In genomic region chr1:205477759-205478247, GRCh38 we compare ENCODE assay signal across 12 cellular contexts. TPM values are rescaled to one million over a fixed set of nuclear protein-coding genes. Genes with fewer than 3 reads are reported as not detected.
DNase-seq lines count a peak whose midpoint lies in the region; ATAC-seq and TF ChIP-seq lines count a peak whose summit lies in the region.
"Had no signal": no experiment of that assay in that cellular context is flagged by ENCODE, and none has a peak within 500 bp of the region (broad histone marks: within the 10 kb centered on the region; RNA-seq: fewer than 3 reads in every experiment).

No MANE protein-coding gene starts in this region.

- H3K9me3 Mint-ChIP-seq in Caco-2 (ENCODE audit: unreplicated experiment), result peaks cover 9% of the 10 kb centered on the region

- H3K4me1 ChIP-seq in thoracic aorta (ENCODE audit: control insufficient read depth in 1 of 2, low read depth in 2 of 2) (peaks cover 3 to 10% of the 10 kb centered on the region in 2 donors), Caco-2 (no peaks in the 10 kb centered on the region)
- H3K4me1 ChIP-seq: parathyroid adenoma had no signal

- H3K36me3 ChIP-seq in thoracic aorta (no peaks in the 10 kb centered on the region), Caco-2 (ENCODE audit: control insufficient read depth, insufficient read depth, low read length) (no peaks in the 10 kb centered on the region)

- DNase-seq in DMS153 (lab: John Stamatoyannopoulos, UW), result peak; percentile 66
- no peak for DNase-seq in DMS153 treated with DMSO at 0.1 percent for 48 hours (lab: John Stamatoyannopoulos, UW; ENCODE audit: unreplicated experiment)
- DNase-seq in RPMI8226, result peak; percentile 82
- peak; percentile 68 for DNase-seq in fibroblast of peridontal ligament (ENCODE audit: extremely low read depth)
- DNase-seq in thoracic aorta (ENCODE audit: low spot score), result no peak
- no peak for DNase-seq in activated CD4-positive, CD25-positive, alpha-beta regulatory T cell (lab: John Stamatoyannopoulos, UW)
- no peak for DNase-seq in NCI-H510A (lab: John Stamatoyannopoulos, UW)
- DNase-seq in Caco-2, result no peak
- DNase-seq: 8988T; activated CD4-positive, alpha-beta T cell treated with anti-CD3 and anti-CD28 coated beads for 36 hours had no signal

- H3K27me3 ChIP-seq in thoracic aorta (replicated peaks; ENCODE audit: insufficient read depth) (peaks cover 3% of the 10 kb centered on the region), Caco-2 (replicated peaks; ENCODE audit: control insufficient read depth, insufficient read depth, low read length) (0 out of 2 replicates have a peak, but pooled peaks cover 1% of the 10 kb centered on the region)

- no peaks in the 10 kb centered on the region for H3K4me1 Mint-ChIP-seq in Caco-2 (ENCODE audit: low read depth, unreplicated experiment)

- H3K4me3 ChIP-seq in thoracic aorta (no peak overlapping the region), Caco-2 (ENCODE audit: low read depth, low read length) (no peak overlapping the region)

- no peak overlapping the region for H3K27ac Mint-ChIP-seq in Caco-2 (ENCODE audit: unreplicated experiment)
- H3K27ac Mint-ChIP-seq: activated CD4-positive, alpha-beta T cell treated with anti-CD3 and anti-CD28 coated beads for 36 hours; stimulated activated naive CD8-positive, alpha-beta T cell treated with anti-CD3 and anti-CD28 coated beads, Interleukin-15, Interleukin-2, amounts not matched to agents 100 ng/mL and 50 ng/mL, for 24 hours had no signal

- intact Hi-C loops in Caco-2 (cut with micrococcal nuclease; ENCODE audit: unreplicated experiment), result no loop called here

- no peaks in the 10 kb centered on the region for H3K36me3 Mint-ChIP-seq in Caco-2 (ENCODE audit: insufficient read depth, unreplicated experiment)

- no TSS peak for BruUV-seq in Caco-2 (replicated peaks; lab: Mats Ljungman, UMichigan)

- TF ChIP-seq CTCF in thoracic aorta (IDR thresholded peaks at IDR 0.05) (no peak), Caco-2 (IDR thresholded peaks at IDR 0.05; ENCODE audit: insufficient read depth in 1 of 2, low read depth in 1 of 2, low read length in 1 of 2, severe bottlenecking in 1 of 2, unreplicated experiment in 1 of 2) (no peak)

- H3K4me3 Mint-ChIP-seq in Caco-2 (ENCODE audit: unreplicated experiment), result no peak overlapping the region
- H3K4me3 Mint-ChIP-seq: activated CD4-positive, alpha-beta T cell treated with anti-CD3 and anti-CD28 coated beads for 36 hours; stimulated activated naive CD8-positive, alpha-beta T cell treated with anti-CD3 and anti-CD28 coated beads, Interleukin-15, Interleukin-2, amounts not matched to agents 100 ng/mL and 50 ng/mL, for 24 hours had no signal

- H3K9me3 ChIP-seq in thoracic aorta (no peaks in the 10 kb centered on the region), Caco-2 (peaks cover 17% of the 10 kb centered on the region)

- no peak overlapping the region for H3K27ac ChIP-seq in thoracic aorta
- H3K27ac ChIP-seq: parathyroid adenoma had no signal

- CTCF ChIA-PET in Caco-2 (lab: Charles Lee), result no interaction called here

- POLR2A ChIA-PET in Caco-2 (lab: Charles Lee), result no interaction called here

- peak; percentile 59 for ATAC-seq in thoracic aorta (ENCODE audit: insufficient number of reproducible peaks, low FRiP score, low read depth)
- ATAC-seq: activated CD4-positive, alpha-beta T cell treated with anti-CD3 and anti-CD28 coated beads for 36 hours had no signal

- H3K27me3 Mint-ChIP-seq in Caco-2 (ENCODE audit: insufficient read depth, unreplicated experiment), result peaks cover 8% of the 10 kb centered on the region

RNA-seq across cellular contexts. Expression of gene BLACAT1, which starts 22.0 kb away (rescaled TPM):
- not detected for total RNA-seq in thoracic aorta
- 0.21 and 0.34 TPM in 2 replicates for total RNA-seq in Caco-2 (2022)

RNA-seq across cellular contexts. Expression of gene CDK18, which starts 26.7 kb away (rescaled TPM):
- total RNA-seq in thoracic aorta (10 to 100 TPM; 18.6 to 35.2 TPM), Caco-2 (2022) (17.0 and 18.5 TPM in 2 replicates)

RNA-seq across cellular contexts. Expression of gene LEMD1, which starts 55.9 kb away (rescaled TPM):
- total RNA-seq in thoracic aorta, result not detected
- total RNA-seq in Caco-2 (2022), result not detected in 2 replicates

Comparison
In these comparisons a context has a peak if more than half of its experiments do, and no peak if none do; other contexts are left out.
1. DNase-seq: peak in DMS153 (single experiment), RPMI8226 (single experiment) and fibroblast of peridontal ligament (single experiment); none in DMS153 treated with DMSO at 0.1 percent for 48 hours (single experiment), thoracic aorta (single experiment), activated CD4-positive, CD25-positive, alpha-beta regulatory T cell (0 of 4), NCI-H510A (single experiment) and Caco-2 (0 of 2).